Comparison of ENCODE assay signal across 31 cellular contexts in genomic region chr16:17419266-17419665, GRCh38.
"Had no signal": no experiment of that assay in that cellular context is flagged by ENCODE, and none has a peak within 500 bp of the region (broad histone marks: within the 10 kb centered on the region; RNA-seq: fewer than 3 reads in every experiment).

No MANE protein-coding gene starts in this region.

- H3K36me3 Mint-ChIP-seq: natural killer cell had no signal

- FAIRE-seq: urothelium cell line had no signal

- H3K9me3 Mint-ChIP-seq: natural killer cell; neural crest cell; stimulated activated naive CD8-positive, alpha-beta T cell treated with anti-CD3 and anti-CD28 coated beads, Interleukin-15, Interleukin-2, amounts not matched to agents 100 ng/mL and 50 ng/mL, for 24 hours had no signal

- H3K4me3 Mint-ChIP-seq: naive thymus-derived CD4-positive, alpha-beta T cell; natural killer cell; nephron; neural crest cell; stimulated activated naive B cell treated with anti-CD40 and anti-IgM and Interleukin-4, amounts not matched to agents 10 μg/mL and 1 μg/mL and 100 μg/mL, for 72 hours; stimulated activated naive CD8-positive, alpha-beta T cell treated with anti-CD3 and anti-CD28 coated beads, Interleukin-15, Interleukin-2, amounts not matched to agents 100 ng/mL and 50 ng/mL, for 24 hours had no signal

- H3K36me3 ChIP-seq: ovary, spleen, stomach, thoracic aorta, thyroid gland, tibial nerve, upper lobe of left lung had no signal

- H2AFZ ChIP-seq: parathyroid adenoma had no signal

- H3K27ac Mint-ChIP-seq: natural killer cell; nephron; progenitor cell of endocrine pancreas; stimulated activated naive B cell treated with anti-CD40 and anti-IgM and Interleukin-4, amounts not matched to agents 10 μg/mL and 1 μg/mL and 100 μg/mL, for 72 hours; stimulated activated naive CD8-positive, alpha-beta T cell treated with anti-CD3 and anti-CD28 coated beads, Interleukin-15, Interleukin-2, amounts not matched to agents 100 ng/mL and 50 ng/mL, for 24 hours had no signal

- H3K4me3 ChIP-seq: ovary, psoas muscle, skin epidermis, smooth muscle cell, spleen, stomach, thoracic aorta, thyroid gland, tibial nerve, upper lobe of left lung, vagina had no signal

- H3K4me2 ChIP-seq: smooth muscle cell had no signal

- DNase-seq: naive thymus-derived CD4-positive, alpha-beta T cell; natural killer cell; occipital lobe; ovary; posterior cingulate gyrus; psoas muscle; right cardiac atrium; spleen; stimulated activated CD4-positive, alpha-beta T cell treated with anti-CD3 and anti-CD28 coated beads, Interleukin-12 subunit alpha, Interleukin-12 subunit beta, amount 100 ng/mL, for 4 hours; stimulated activated CD4-positive, alpha-beta T cell treated with anti-CD3 and anti-CD28 coated beads, Interleukin-1b, Interleukin-23, amount 100 ng/mL, for 48 hours; stimulated activated CD4-positive, alpha-beta T cell treated with anti-CD3 and anti-CD28 coated beads, Interleukin-4, amount 100 ng/mL, for 1 hour; stimulated activated CD4-positive, alpha-beta T cell treated with anti-CD3 and anti-CD28 coated beads, Interleukin-4, amount 100 ng/mL, for 4 hours; stimulated activated CD8-positive, alpha-beta memory T cell treated with anti-CD3 and anti-CD28 coated beads, Interleukin-4, amount 100 ng/mL, for 48 hours; stimulated activated naive B cell treated with anti-CD40 and anti-IgM and Interleukin-4, amounts not matched to agents 10 μg/mL and 1 μg/mL and 100 μg/mL, for 72 hours; stimulated activated naive CD4-positive, alpha-beta T cell treated with Interleukin-2 at 50 U/mL for 16 hours; stomach; thyroid gland; trophoblast cell; upper lobe of left lung had no signal

- H3K9ac ChIP-seq: parathyroid adenoma had no signal

- ATAC-seq: naive thymus-derived CD4-positive, alpha-beta T cell; natural killer cell; psoas muscle; right cardiac atrium; sciatic nerve; stimulated activated naive B cell treated with anti-CD40 and anti-IgM and Interleukin-4, amounts not matched to agents 10 μg/mL and 1 μg/mL and 100 μg/mL, for 72 hours had no signal

- H3K27me3 ChIP-seq: ovary, spleen, stomach, thyroid gland, tibial nerve, upper lobe of left lung, vagina had no signal

- H3K27ac ChIP-seq: ovary, parathyroid adenoma, psoas muscle, skin epidermis, spleen, stomach, thoracic aorta, thyroid gland, tibial nerve, upper lobe of left lung, vagina had no signal

- H3K9me3 ChIP-seq: ovary, psoas muscle, spleen, thoracic aorta, thyroid gland, upper lobe of left lung, vagina had no signal

- H3K27me3 Mint-ChIP-seq: naive thymus-derived CD4-positive, alpha-beta T cell; progenitor cell of endocrine pancreas; stimulated activated naive B cell treated with anti-CD40 and anti-IgM and Interleukin-4, amounts not matched to agents 10 μg/mL and 1 μg/mL and 100 μg/mL, for 72 hours; stimulated activated naive CD8-positive, alpha-beta T cell treated with anti-CD3 and anti-CD28 coated beads, Interleukin-15, Interleukin-2, amounts not matched to agents 100 ng/mL and 50 ng/mL, for 24 hours had no signal

- H3K4me1 ChIP-seq: psoas muscle had no signal
